18 cellular contexts compared by ENCODE assay signal in genomic region chr13:94268661-94269060, GRCh38.
DNase-seq lines count a peak whose midpoint lies in the region; ATAC-seq and TF ChIP-seq lines count a peak whose summit lies in the region.
"Had no signal": no experiment of that assay in that cellular context is flagged by ENCODE, and none has a peak within 500 bp of the region (broad histone marks: within the 10 kb centered on the region; RNA-seq: fewer than 3 reads in every experiment).

No MANE protein-coding gene starts in this region.

- no peaks in the 10 kb centered on the region for H3K4me1 Mint-ChIP-seq in activated CD8-positive, alpha-beta T cell treated with anti-CD3 and anti-CD28 coated beads, Interleukin-2, amount 10 ng/mL, durations not matched to agents 7 days and 5 days (ENCODE audit: low read depth)

- TF ChIP-seq RAD21 in SK-N-SH (IDR thresholded peaks at IDR 0.05; ENCODE audit: low read length) = no peak

- H3K9me3 ChIP-seq in SK-N-SH (no peaks in the 10 kb centered on the region), skeletal muscle satellite cell (replicated peaks; ENCODE audit: low read length) (no peaks in the 10 kb centered on the region)
- H3K9me3 ChIP-seq: BE2C, Peyer's patch had no signal

- no peaks in the 10 kb centered on the region for H4K20me1 ChIP-seq in SK-N-SH (ENCODE audit: insufficient read depth)

- TF ChIP-seq EP300 in SK-N-SH (IDR thresholded peaks at IDR 0.05; ENCODE audit: borderline replicate concordance in 1 of 2, low read depth in 1 of 2, low read length in 1 of 2) = 0 out of 4 replicates have a peak, but pooled peaks of 1 of the 2 experiments have one; percentile 11

- no peak overlapping the region for H3K4me3 Mint-ChIP-seq in activated CD8-positive, alpha-beta T cell treated with anti-CD3 and anti-CD28 coated beads, Interleukin-2, amount 10 ng/mL, durations not matched to agents 7 days and 5 days
- H3K4me3 Mint-ChIP-seq: CD4-positive, alpha-beta T cell; H9 had no signal

- H3K27me3 Mint-ChIP-seq in activated CD8-positive, alpha-beta T cell treated with anti-CD3 and anti-CD28 coated beads, Interleukin-2, amount 10 ng/mL, durations not matched to agents 7 days and 5 days (ENCODE audit: low read depth) = no peaks in the 10 kb centered on the region
- H3K27me3 Mint-ChIP-seq: CD4-positive, alpha-beta T cell had no signal

- H3K4me2 ChIP-seq in SK-N-SH = peak overlapping the region; percentile 29; the same call in 1 of the 2 replicates
- H3K4me2 ChIP-seq in skeletal muscle satellite cell (ENCODE audit: low read length) = peak overlapping the region; percentile 2

- no peak overlapping the region for H3K27ac Mint-ChIP-seq in activated CD8-positive, alpha-beta T cell treated with anti-CD3 and anti-CD28 coated beads, Interleukin-2, amount 10 ng/mL, durations not matched to agents 7 days and 5 days
- H3K27ac Mint-ChIP-seq: CD4-positive, alpha-beta T cell had no signal

- H2AFZ ChIP-seq in SK-N-SH (ENCODE audit: low read depth) = peak overlapping the region; percentile 33; the same call in 1 of the 2 replicates

- H3F3A ChIP-seq in SK-N-SH (replicated peaks; ENCODE audit: insufficient read depth) = peaks cover 6% of the 10 kb centered on the region

- H3K79me2 ChIP-seq in SK-N-SH (ENCODE audit: insufficient read depth) = no peaks in the 10 kb centered on the region

- H3K9me2 ChIP-seq in SK-N-SH = no peaks in the 10 kb centered on the region

- peak overlapping the region in 1 of 2 experiments; percentile 37; a peak in 2 of 4 replicates for H3K27ac ChIP-seq in SK-N-SH (ENCODE audit: low read depth in 2 of 2, low read length in 1 of 2)
- H3K27ac ChIP-seq: HL-60, Peyer's patch had no signal

- DNase-seq in SK-N-SH (no peak), NCI-H69 (lab: John Stamatoyannopoulos, UW) (peak; percentile 42), choroid plexus epithelial cell (ENCODE audit: low read depth) (peak; percentile 33), left colon (no peak)
- DNase-seq in activated CD8-positive, alpha-beta T cell treated with anti-CD3 and anti-CD28 coated beads, Interleukin-2, amount 10 ng/mL, durations not matched to agents 7 days and 5 days = no peak
- DNase-seq: 8988T; BE2C; CD4-positive, alpha-beta T cell; DMS153; H9; NCI-H187; NCI-H524 treated with DMSO at 0.1 percent for 48 hours; Peyer's patch had no signal

- H3K9ac ChIP-seq in SK-N-SH (no peak overlapping the region), skeletal muscle satellite cell (ENCODE audit: low read depth, low read length) (no peak overlapping the region)

- 61% methylated on average over 5 of the region's 5 CpGs for WGBS in SK-N-SH (ENCODE audit: low lambda C conversion rate)

- H3K36me3 ChIP-seq in SK-N-SH (replicated peaks in 1 of 2; ENCODE audit: control insufficient read depth in 1 of 2, insufficient read depth in 2 of 2, low read length in 1 of 2) = no peaks in the 10 kb centered on the region
- H3K36me3 ChIP-seq in skeletal muscle satellite cell (ENCODE audit: insufficient read depth, low read length) = no peaks in the 10 kb centered on the region
- H3K36me3 ChIP-seq: BE2C, Peyer's patch had no signal

- POLR2A ChIA-PET in SK-N-SH (lab: Yijun Ruan, JAX) = no interaction called here
- POLR2A ChIA-PET in activated CD8-positive, alpha-beta T cell treated with anti-CD3 and anti-CD28 coated beads, Interleukin-2, amount 10 ng/mL, durations not matched to agents 7 days and 5 days (lab: Charles Lee) = no interaction called here

- no peak; the same call in 2 of the 3 replicates for ATAC-seq in SK-N-SH treated with all-trans-retinoic acid at 6 μM for 48 hours
- ATAC-seq in activated CD8-positive, alpha-beta T cell treated with anti-CD3 and anti-CD28 coated beads, Interleukin-2, amount 10 ng/mL, durations not matched to agents 7 days and 5 days = no peak
- no peak for ATAC-seq in left colon
- no peak for ATAC-seq in GM18519 (IDR thresholded peaks at IDR 0.05; ENCODE audit: low FRiP score, unreplicated experiment)
- ATAC-seq: Right ventricle myocardium inferior had no signal

- H3K27me3 ChIP-seq in SK-N-SH (ENCODE audit: insufficient read depth) (no peaks in the 10 kb centered on the region), skeletal muscle satellite cell (ENCODE audit: control insufficient read depth, insufficient read depth, low read length) (no peaks in the 10 kb centered on the region)
- H3K27me3 ChIP-seq: BE2C, Peyer's patch had no signal

- intact Hi-C loops in left colon (cut with DNase I, micrococcal nuclease) = no loop called here

- no peaks in the 10 kb centered on the region for H3K9me3 Mint-ChIP-seq in activated CD8-positive, alpha-beta T cell treated with anti-CD3 and anti-CD28 coated beads, Interleukin-2, amount 10 ng/mL, durations not matched to agents 7 days and 5 days (ENCODE audit: insufficient read depth)
- H3K9me3 Mint-ChIP-seq: CD4-positive, alpha-beta T cell; H9 had no signal

- no peak overlapping the region for H3K4me3 ChIP-seq in SK-N-SH (ENCODE audit: low read depth in 2 of 2, low read length in 1 of 2)
- H3K4me3 ChIP-seq in choroid plexus epithelial cell (ENCODE audit: low read depth, low read length) = no peak overlapping the region
- no peak overlapping the region for H3K4me3 ChIP-seq in skeletal muscle satellite cell (ENCODE audit: low read length)
- H3K4me3 ChIP-seq: Peyer's patch had no signal

- TF ChIP-seq CTCF in SK-N-SH (IDR thresholded peaks at IDR 0.05) (no peak), choroid plexus epithelial cell (conservative IDR thresholded peaks at IDR 0.05; ENCODE audit: low read depth, low read length) (no peak)

- H3K4me1 ChIP-seq in SK-N-SH (ENCODE audit: control insufficient read depth in 1 of 2, insufficient read depth in 2 of 2, low read depth in 1 of 2, low read length in 1 of 2) (peaks cover 0 to 11% of the 10 kb centered on the region in 2 experiments; a peak in 1 of 4 replicates), skeletal muscle satellite cell (ENCODE audit: control insufficient read depth, insufficient read depth, low read length) (peaks cover 22% of the 10 kb centered on the region)
- H3K4me1 ChIP-seq: BE2C, Peyer's patch had no signal

- H3K36me3 Mint-ChIP-seq in activated CD8-positive, alpha-beta T cell treated with anti-CD3 and anti-CD28 coated beads, Interleukin-2, amount 10 ng/mL, durations not matched to agents 7 days and 5 days (ENCODE audit: low read depth) = no peaks in the 10 kb centered on the region

- CTCF ChIA-PET in SK-N-SH (lab: Yijun Ruan, JAX) = interaction anchor here (1.0 kb wide), 1 partner anchor 11 kb away, joined by 3 read pairs; no protein-coding TSS in a partner anchor
- CTCF ChIA-PET in activated CD8-positive, alpha-beta T cell treated with anti-CD3 and anti-CD28 coated beads, Interleukin-2, amount 10 ng/mL, durations not matched to agents 7 days and 5 days (lab: Charles Lee) = no interaction called here

TF ChIP-seq in SK-N-SH, 30 proteins besides CTCF, POLR2A, EP300 and RAD21 (continues in another document):
- TF ChIP-seq PBX3 (IDR thresholded peaks at IDR 0.05) (peak; percentile 24; the same call in 1 of the 2 replicates), SMC3 (IDR thresholded peaks at IDR 0.05; ENCODE audit: low read depth, low read length) (no peak), JUND (IDR thresholded peaks at IDR 0.05) (no peak), ELF1 (IDR thresholded peaks at IDR 0.05) (no peak), GABPA (IDR thresholded peaks at IDR 0.05; ENCODE audit: low read depth) (no peak), FOSL2 (IDR thresholded peaks at IDR 0.05; ENCODE audit: borderline replicate concordance, low read depth) (peak; percentile 15; the same call in 1 of the 2 replicates), NFIC (IDR thresholded peaks at IDR 0.05; ENCODE audit: borderline replicate concordance) (no peak)

TF ChIP-seq in SK-N-SH treated with all-trans-retinoic acid at 6 μM for 48 hours, 23 proteins besides CTCF, POLR2A, EP300 and RAD21:
- TF ChIP-seq PPARA (CRISPR knock-in tag; IDR thresholded peaks at IDR 0.05; ENCODE audit: borderline replicate concordance) (no peak), TCF4 (CRISPR knock-in tag; IDR thresholded peaks at IDR 0.05; ENCODE audit: borderline replicate concordance) (no peak), CSRNP3 (CRISPR knock-in tag; IDR thresholded peaks at IDR 0.05) (no peak)

Comparison
In these comparisons a context has a peak if more than half of its experiments do, and no peak if none do; other contexts are left out.
1. DNase-seq: peak in NCI-H69 (single experiment) and choroid plexus epithelial cell (single experiment); none in SK-N-SH (single experiment), activated CD8-positive, alpha-beta T cell treated with anti-CD3 and anti-CD28 coated beads, Interleukin-2, amount 10 ng/mL, durations not matched to agents 7 days and 5 days (single experiment) and left colon (0 of 2).